In genomic region chr9:27260789-27261516, GRCh38 we compare ENCODE assay signal across 1 cellular context.
TF ChIP-seq lines count a peak whose summit lies in the region.

No MANE protein-coding gene starts in this region.

TF ChIP-seq in HepG2, 621 proteins besides CTCF, POLR2A, EP300 and RAD21:
- TF ChIP-seq ZNF816 (CRISPR knock-in tag; IDR thresholded peaks at IDR 0.05; ENCODE audit: borderline replicate concordance) (no peak), CEBPB (IDR thresholded peaks at IDR 0.05; ENCODE audit: borderline replicate concordance, low read depth, low read length) (0 out of 2 replicates have a peak, but pooled peaks have one; percentile 55), MNT (IDR thresholded peaks at IDR 0.05) (peak; percentile 66), BHLHE40 (IDR thresholded peaks at IDR 0.05; ENCODE audit: low read length) (0 out of 2 replicates have a peak, but pooled peaks have one; percentile 47)
